ENCODE assay signal across 17 cellular contexts in the genomic region with DNA sequence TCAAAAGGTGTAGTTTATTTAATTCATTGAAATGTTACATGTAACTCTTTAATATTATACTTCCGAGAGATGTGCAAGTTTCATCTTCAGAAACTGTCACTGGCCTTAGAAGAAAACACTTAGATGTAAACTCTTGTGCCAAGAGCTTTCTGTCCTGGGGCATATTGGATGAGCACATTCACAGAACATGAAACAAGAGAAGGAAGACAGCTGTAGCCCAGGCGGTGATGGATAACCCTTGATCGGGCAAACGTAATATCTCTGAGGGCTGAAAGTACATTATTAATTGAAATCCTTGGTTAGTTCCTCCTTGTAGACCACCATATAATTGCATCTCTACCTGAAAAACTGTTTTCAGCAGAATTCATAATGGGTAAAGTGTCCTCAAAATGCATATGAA.
"Had no signal": no experiment of that assay in that cellular context is flagged by ENCODE, and none has a peak within 500 bp of the region (broad histone marks: within the 10 kb centered on the region; RNA-seq: fewer than 3 reads in every experiment).

No MANE protein-coding gene starts in this region.

- ATAC-seq: heart left ventricle; left colon; naive thymus-derived CD8-positive, alpha-beta T cell; sciatic nerve; stimulated activated naive B cell treated with anti-CD40 and anti-IgM and Interleukin-4, amounts not matched to agents 10 μg/mL and 1 μg/mL and 100 μg/mL, for 72 hours; stimulated activated naive CD8-positive, alpha-beta T cell treated with anti-CD3 and anti-CD28 coated beads, Interleukin-15, amount 100 ng/mL, for 72 hours had no signal

- H3K9me3 Mint-ChIP-seq: naive thymus-derived CD8-positive, alpha-beta T cell; stimulated activated naive B cell treated with anti-CD40 and anti-IgM and Interleukin-4, amounts not matched to agents 10 μg/mL and 1 μg/mL and 100 μg/mL, for 72 hours; stimulated activated naive CD8-positive, alpha-beta T cell treated with anti-CD3 and anti-CD28 coated beads, Interleukin-15, amount 100 ng/mL, for 72 hours had no signal

- DNase-seq: effector CD8-positive, alpha-beta T cell; foreskin melanocyte; heart left ventricle; hippocampal formation; left colon; mammary epithelial cell; naive thymus-derived CD8-positive, alpha-beta T cell; stimulated activated CD4-positive, alpha-beta T cell treated with anti-CD3 and anti-CD28 coated beads, Interleukin-2, amount 100 ng/mL, for 24 hours; stimulated activated CD4-positive, alpha-beta T cell treated with anti-CD3 and anti-CD28 coated beads, Interleukin-4, amount 100 ng/mL, for 4 hours; stimulated activated naive B cell treated with anti-CD40 and anti-IgM and Interleukin-4, amounts not matched to agents 10 μg/mL and 1 μg/mL and 100 μg/mL, for 72 hours; stimulated activated naive CD8-positive, alpha-beta T cell treated with anti-CD3 and anti-CD28 coated beads, Interleukin-15, amount 100 ng/mL, for 72 hours; testis had no signal

- H3K36me3 ChIP-seq: heart left ventricle, neutrophil, tibial nerve had no signal

- H3K9me3 ChIP-seq: heart left ventricle, neutrophil, testis, tibial nerve had no signal

- H3K36me3 Mint-ChIP-seq: naive thymus-derived CD8-positive, alpha-beta T cell; stimulated activated naive B cell treated with anti-CD40 and anti-IgM and Interleukin-4, amounts not matched to agents 10 μg/mL and 1 μg/mL and 100 μg/mL, for 72 hours had no signal

- H3K4me3 ChIP-seq: coronary artery, heart left ventricle, skin epidermis, testis, tibial nerve had no signal

- H3K4me1 Mint-ChIP-seq: naive thymus-derived CD8-positive, alpha-beta T cell; stimulated activated naive CD8-positive, alpha-beta T cell treated with anti-CD3 and anti-CD28 coated beads, Interleukin-15, amount 100 ng/mL, for 72 hours had no signal

- H3K4me1 ChIP-seq: testis had no signal

- H3K4me3 Mint-ChIP-seq: naive thymus-derived CD8-positive, alpha-beta T cell; stimulated activated naive B cell treated with anti-CD40 and anti-IgM and Interleukin-4, amounts not matched to agents 10 μg/mL and 1 μg/mL and 100 μg/mL, for 72 hours; stimulated activated naive CD8-positive, alpha-beta T cell treated with anti-CD3 and anti-CD28 coated beads, Interleukin-15, amount 100 ng/mL, for 72 hours had no signal

- H3K27ac Mint-ChIP-seq: naive thymus-derived CD8-positive, alpha-beta T cell; stimulated activated naive B cell treated with anti-CD40 and anti-IgM and Interleukin-4, amounts not matched to agents 10 μg/mL and 1 μg/mL and 100 μg/mL, for 72 hours; stimulated activated naive CD8-positive, alpha-beta T cell treated with anti-CD3 and anti-CD28 coated beads, Interleukin-15, amount 100 ng/mL, for 72 hours had no signal

- H3K27me3 ChIP-seq: heart left ventricle, neutrophil, testis, tibial nerve had no signal

- H3K27ac ChIP-seq: coronary artery, heart left ventricle, neutrophil, skin epidermis, testis, tibial nerve had no signal
